Comparison of ENCODE assay signal across 1 cellular context in the genomic region with DNA sequence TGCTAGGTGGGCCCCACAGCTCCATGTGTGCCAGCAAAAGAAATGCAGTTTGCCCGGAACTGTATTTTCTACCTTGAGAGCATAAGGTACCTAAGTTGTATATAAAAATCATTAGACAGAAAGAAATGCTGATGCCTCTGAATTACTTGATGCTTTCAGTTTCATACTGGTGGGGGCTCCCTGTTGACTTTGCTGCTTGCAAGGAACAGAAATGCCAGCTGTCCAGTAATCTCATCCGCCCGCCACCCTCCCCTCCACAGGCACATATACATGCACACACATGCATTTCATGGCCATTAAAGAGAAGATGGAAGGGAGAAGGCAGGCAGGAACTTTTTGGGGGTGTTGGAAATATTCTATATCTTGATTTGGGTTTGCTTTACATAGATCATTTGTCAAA.
TF ChIP-seq lines count a peak whose summit lies in the region.

No MANE protein-coding gene starts in this region.

TF ChIP-seq in GM23338, 12 proteins besides CTCF, POLR2A, EP300 and RAD21 (continued from another document):
- TF ChIP-seq, protein P1, sequence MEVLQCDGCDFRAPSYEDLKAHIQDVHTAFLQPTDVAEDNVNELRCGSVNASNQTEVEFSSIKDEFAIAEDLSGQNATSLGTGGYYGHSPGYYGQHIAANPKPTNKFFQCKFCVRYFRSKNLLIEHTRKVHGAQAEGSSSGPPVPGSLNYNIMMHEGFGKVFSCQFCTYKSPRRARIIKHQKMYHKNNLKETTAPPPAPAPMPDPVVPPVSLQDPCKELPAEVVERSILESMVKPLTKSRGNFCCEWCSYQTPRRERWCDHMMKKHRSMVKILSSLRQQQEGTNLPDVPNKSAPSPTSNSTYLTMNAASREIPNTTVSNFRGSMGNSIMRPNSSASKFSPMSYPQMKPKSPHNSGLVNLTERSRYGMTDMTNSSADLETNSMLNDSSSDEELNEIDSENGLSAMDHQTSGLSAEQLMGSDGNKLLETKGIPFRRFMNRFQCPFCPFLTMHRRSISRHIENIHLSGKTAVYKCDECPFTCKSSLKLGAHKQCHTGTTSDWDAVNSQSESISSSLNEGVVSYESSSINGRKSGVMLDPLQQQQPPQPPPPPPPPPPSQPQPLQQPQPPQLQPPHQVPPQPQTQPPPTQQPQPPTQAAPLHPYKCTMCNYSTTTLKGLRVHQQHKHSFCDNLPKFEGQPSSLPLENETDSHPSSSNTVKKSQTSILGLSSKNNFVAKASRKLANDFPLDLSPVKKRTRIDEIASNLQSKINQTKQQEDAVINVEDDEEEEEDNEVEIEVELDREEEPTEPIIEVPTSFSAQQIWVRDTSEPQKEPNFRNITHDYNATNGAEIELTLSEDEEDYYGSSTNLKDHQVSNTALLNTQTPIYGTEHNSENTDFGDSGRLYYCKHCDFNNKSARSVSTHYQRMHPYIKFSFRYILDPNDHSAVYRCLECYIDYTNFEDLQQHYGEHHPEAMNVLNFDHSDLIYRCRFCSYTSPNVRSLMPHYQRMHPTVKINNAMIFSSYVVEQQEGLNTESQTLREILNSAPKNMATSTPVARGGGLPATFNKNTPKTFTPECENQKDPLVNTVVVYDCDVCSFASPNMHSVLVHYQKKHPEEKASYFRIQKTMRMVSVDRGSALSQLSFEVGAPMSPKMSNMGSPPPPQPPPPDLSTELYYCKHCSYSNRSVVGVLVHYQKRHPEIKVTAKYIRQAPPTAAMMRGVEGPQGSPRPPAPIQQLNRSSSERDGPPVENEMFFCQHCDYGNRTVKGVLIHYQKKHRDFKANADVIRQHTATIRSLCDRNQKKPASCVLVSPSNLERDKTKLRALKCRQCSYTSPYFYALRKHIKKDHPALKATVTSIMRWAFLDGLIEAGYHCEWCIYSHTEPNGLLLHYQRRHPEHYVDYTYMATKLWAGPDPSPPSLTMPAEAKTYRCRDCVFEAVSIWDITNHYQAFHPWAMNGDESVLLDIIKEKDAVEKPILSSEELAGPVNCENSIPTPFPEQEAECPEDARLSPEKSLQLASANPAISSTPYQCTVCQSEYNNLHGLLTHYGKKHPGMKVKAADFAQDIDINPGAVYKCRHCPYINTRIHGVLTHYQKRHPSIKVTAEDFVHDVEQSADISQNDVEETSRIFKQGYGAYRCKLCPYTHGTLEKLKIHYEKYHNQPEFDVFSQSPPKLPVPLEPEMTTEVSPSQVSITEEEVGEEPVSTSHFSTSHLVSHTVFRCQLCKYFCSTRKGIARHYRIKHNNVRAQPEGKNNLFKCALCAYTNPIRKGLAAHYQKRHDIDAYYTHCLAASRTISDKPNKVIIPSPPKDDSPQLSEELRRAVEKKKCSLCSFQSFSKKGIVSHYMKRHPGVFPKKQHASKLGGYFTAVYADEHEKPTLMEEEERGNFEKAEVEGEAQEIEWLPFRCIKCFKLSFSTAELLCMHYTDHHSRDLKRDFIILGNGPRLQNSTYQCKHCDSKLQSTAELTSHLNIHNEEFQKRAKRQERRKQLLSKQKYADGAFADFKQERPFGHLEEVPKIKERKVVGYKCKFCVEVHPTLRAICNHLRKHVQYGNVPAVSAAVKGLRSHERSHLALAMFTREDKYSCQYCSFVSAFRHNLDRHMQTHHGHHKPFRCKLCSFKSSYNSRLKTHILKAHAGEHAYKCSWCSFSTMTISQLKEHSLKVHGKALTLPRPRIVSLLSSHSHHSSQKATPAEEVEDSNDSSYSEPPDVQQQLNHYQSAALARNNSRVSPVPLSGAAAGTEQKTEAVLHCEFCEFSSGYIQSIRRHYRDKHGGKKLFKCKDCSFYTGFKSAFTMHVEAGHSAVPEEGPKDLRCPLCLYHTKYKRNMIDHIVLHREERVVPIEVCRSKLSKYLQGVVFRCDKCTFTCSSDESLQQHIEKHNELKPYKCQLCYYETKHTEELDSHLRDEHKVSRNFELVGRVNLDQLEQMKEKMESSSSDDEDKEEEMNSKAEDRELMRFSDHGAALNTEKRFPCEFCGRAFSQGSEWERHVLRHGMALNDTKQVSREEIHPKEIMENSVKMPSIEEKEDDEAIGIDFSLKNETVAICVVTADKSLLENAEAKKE (CRISPR knock-in tag; IDR thresholded peaks at IDR 0.05), result no peak
- no peak for TF ChIP-seq ZNF331 (CRISPR knock-in tag; IDR thresholded peaks at IDR 0.05; ENCODE audit: low read depth)
- no peak for TF ChIP-seq EZH2 (IDR thresholded peaks at IDR 0.05; ENCODE audit: low read depth, unreplicated experiment)
